1 cellular context compared by ENCODE assay signal in the genomic region with DNA sequence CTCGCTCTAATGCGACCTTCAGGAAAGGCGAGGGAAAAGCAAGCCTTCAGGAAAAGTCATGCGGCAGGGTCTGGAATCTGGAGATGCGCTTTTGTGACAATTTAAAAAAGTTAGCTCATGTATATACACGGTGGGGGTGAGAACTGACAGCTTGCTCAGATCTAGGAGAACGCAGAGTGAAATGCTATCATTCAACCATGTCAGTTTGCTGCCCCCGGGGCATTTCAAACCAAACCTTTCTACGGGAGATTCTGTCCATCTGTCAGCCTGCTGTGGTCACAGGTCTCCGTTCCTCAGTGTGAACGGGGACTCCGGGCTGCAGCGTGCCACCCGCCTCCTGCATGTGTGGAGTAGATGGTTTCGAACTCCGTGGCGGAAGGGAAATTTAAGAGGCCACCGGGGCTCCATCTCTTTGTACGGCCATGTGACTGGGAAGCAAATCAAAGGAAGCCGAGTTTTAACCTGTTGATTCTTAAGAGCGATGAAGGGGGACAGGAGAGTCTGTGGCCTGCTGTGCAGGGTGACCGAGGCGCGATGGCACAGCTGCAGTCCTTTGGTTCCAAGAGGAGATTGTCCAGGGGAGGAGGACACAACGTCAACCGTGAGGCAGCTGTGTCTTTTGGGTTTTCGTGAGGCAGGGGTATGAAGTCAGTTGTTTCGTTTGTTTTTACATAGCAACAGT.
TF ChIP-seq lines count a peak whose summit lies in the region.

No MANE protein-coding gene starts in this region.

TF ChIP-seq in GM23338, 12 proteins besides CTCF, POLR2A, EP300 and RAD21 (continued from another document):
- TF ChIP-seq, protein P1, sequence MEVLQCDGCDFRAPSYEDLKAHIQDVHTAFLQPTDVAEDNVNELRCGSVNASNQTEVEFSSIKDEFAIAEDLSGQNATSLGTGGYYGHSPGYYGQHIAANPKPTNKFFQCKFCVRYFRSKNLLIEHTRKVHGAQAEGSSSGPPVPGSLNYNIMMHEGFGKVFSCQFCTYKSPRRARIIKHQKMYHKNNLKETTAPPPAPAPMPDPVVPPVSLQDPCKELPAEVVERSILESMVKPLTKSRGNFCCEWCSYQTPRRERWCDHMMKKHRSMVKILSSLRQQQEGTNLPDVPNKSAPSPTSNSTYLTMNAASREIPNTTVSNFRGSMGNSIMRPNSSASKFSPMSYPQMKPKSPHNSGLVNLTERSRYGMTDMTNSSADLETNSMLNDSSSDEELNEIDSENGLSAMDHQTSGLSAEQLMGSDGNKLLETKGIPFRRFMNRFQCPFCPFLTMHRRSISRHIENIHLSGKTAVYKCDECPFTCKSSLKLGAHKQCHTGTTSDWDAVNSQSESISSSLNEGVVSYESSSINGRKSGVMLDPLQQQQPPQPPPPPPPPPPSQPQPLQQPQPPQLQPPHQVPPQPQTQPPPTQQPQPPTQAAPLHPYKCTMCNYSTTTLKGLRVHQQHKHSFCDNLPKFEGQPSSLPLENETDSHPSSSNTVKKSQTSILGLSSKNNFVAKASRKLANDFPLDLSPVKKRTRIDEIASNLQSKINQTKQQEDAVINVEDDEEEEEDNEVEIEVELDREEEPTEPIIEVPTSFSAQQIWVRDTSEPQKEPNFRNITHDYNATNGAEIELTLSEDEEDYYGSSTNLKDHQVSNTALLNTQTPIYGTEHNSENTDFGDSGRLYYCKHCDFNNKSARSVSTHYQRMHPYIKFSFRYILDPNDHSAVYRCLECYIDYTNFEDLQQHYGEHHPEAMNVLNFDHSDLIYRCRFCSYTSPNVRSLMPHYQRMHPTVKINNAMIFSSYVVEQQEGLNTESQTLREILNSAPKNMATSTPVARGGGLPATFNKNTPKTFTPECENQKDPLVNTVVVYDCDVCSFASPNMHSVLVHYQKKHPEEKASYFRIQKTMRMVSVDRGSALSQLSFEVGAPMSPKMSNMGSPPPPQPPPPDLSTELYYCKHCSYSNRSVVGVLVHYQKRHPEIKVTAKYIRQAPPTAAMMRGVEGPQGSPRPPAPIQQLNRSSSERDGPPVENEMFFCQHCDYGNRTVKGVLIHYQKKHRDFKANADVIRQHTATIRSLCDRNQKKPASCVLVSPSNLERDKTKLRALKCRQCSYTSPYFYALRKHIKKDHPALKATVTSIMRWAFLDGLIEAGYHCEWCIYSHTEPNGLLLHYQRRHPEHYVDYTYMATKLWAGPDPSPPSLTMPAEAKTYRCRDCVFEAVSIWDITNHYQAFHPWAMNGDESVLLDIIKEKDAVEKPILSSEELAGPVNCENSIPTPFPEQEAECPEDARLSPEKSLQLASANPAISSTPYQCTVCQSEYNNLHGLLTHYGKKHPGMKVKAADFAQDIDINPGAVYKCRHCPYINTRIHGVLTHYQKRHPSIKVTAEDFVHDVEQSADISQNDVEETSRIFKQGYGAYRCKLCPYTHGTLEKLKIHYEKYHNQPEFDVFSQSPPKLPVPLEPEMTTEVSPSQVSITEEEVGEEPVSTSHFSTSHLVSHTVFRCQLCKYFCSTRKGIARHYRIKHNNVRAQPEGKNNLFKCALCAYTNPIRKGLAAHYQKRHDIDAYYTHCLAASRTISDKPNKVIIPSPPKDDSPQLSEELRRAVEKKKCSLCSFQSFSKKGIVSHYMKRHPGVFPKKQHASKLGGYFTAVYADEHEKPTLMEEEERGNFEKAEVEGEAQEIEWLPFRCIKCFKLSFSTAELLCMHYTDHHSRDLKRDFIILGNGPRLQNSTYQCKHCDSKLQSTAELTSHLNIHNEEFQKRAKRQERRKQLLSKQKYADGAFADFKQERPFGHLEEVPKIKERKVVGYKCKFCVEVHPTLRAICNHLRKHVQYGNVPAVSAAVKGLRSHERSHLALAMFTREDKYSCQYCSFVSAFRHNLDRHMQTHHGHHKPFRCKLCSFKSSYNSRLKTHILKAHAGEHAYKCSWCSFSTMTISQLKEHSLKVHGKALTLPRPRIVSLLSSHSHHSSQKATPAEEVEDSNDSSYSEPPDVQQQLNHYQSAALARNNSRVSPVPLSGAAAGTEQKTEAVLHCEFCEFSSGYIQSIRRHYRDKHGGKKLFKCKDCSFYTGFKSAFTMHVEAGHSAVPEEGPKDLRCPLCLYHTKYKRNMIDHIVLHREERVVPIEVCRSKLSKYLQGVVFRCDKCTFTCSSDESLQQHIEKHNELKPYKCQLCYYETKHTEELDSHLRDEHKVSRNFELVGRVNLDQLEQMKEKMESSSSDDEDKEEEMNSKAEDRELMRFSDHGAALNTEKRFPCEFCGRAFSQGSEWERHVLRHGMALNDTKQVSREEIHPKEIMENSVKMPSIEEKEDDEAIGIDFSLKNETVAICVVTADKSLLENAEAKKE (CRISPR knock-in tag; IDR thresholded peaks at IDR 0.05) = no peak
- TF ChIP-seq JUNB (IDR thresholded peaks at IDR 0.05; ENCODE audit: unreplicated experiment) = no peak
- TF ChIP-seq ZNF114 (CRISPR knock-in tag; IDR thresholded peaks at IDR 0.05) = no peak
- no peak for TF ChIP-seq CREB1 (CRISPR knock-in tag; IDR thresholded peaks at IDR 0.05; ENCODE audit: low read depth)
- TF ChIP-seq ZNF331 (CRISPR knock-in tag; IDR thresholded peaks at IDR 0.05; ENCODE audit: low read depth) = no peak
- TF ChIP-seq, protein P2, sequence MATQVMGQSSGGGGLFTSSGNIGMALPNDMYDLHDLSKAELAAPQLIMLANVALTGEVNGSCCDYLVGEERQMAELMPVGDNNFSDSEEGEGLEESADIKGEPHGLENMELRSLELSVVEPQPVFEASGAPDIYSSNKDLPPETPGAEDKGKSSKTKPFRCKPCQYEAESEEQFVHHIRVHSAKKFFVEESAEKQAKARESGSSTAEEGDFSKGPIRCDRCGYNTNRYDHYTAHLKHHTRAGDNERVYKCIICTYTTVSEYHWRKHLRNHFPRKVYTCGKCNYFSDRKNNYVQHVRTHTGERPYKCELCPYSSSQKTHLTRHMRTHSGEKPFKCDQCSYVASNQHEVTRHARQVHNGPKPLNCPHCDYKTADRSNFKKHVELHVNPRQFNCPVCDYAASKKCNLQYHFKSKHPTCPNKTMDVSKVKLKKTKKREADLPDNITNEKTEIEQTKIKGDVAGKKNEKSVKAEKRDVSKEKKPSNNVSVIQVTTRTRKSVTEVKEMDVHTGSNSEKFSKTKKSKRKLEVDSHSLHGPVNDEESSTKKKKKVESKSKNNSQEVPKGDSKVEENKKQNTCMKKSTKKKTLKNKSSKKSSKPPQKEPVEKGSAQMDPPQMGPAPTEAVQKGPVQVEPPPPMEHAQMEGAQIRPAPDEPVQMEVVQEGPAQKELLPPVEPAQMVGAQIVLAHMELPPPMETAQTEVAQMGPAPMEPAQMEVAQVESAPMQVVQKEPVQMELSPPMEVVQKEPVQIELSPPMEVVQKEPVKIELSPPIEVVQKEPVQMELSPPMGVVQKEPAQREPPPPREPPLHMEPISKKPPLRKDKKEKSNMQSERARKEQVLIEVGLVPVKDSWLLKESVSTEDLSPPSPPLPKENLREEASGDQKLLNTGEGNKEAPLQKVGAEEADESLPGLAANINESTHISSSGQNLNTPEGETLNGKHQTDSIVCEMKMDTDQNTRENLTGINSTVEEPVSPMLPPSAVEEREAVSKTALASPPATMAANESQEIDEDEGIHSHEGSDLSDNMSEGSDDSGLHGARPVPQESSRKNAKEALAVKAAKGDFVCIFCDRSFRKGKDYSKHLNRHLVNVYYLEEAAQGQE (IDR thresholded peaks at IDR 0.05; ENCODE audit: unreplicated experiment) = no peak
- TF ChIP-seq NANOG (IDR thresholded peaks at IDR 0.05; ENCODE audit: borderline replicate concordance) = no peak
- no peak for TF ChIP-seq EZH2 (IDR thresholded peaks at IDR 0.05; ENCODE audit: low read depth, unreplicated experiment)
- TF ChIP-seq POLR2AphosphoS5 (IDR thresholded peaks at IDR 0.05; ENCODE audit: low read depth) = no peak
- TF ChIP-seq, protein P3, sequence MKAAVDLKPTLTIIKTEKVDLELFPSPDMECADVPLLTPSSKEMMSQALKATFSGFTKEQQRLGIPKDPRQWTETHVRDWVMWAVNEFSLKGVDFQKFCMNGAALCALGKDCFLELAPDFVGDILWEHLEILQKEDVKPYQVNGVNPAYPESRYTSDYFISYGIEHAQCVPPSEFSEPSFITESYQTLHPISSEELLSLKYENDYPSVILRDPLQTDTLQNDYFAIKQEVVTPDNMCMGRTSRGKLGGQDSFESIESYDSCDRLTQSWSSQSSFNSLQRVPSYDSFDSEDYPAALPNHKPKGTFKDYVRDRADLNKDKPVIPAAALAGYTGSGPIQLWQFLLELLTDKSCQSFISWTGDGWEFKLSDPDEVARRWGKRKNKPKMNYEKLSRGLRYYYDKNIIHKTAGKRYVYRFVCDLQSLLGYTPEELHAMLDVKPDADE (IDR thresholded peaks at IDR 0.05) = no peak
TF ChIP-seq in GM23338: peak in this region for 0.
